17 cellular contexts compared by ENCODE assay signal in the genomic region with DNA sequence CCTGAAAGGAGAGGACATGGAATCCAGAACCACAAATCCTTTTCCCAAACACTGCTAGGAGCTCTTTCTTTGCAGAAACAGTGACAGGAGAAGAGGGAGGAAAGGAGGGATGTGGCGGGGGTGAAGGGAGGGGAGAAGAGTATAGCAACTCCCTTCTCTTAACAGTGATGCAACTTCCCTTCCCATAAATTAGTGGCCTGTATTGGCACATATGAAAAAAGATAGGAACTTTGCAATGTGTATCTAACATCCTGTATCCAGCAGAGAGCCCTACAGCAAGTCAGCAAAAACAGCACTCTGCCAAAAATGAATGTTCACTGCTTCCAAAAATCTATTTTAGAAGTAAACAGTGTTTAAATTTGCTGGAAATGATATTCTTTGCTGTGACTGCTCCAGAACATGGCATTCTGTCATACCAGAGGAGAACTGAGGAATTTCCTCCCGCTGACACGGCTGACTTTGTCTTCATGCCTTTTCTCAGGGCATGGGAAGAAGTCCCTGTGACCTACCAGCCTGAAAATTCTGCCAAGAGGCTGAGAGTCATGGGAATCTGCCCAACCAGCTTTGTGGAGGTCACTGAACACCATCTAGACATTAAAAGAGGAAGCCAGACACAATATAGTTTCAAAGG.
DNase-seq lines count a peak whose midpoint lies in the region; TF ChIP-seq lines count a peak whose summit lies in the region.
"Had no signal": no experiment of that assay in that cellular context is flagged by ENCODE, and none has a peak within 500 bp of the region (broad histone marks: within the 10 kb centered on the region; RNA-seq: fewer than 3 reads in every experiment).

No MANE protein-coding gene starts in this region.

- H3K4me3 Mint-ChIP-seq in nephron: no peak overlapping the region
- H3K4me3 Mint-ChIP-seq: activated CD8-positive, alpha-beta T cell treated with anti-CD3 and anti-CD28 coated beads for 36 hours; central memory CD8-positive, alpha-beta T cell; H9; stimulated activated memory B cell treated with anti-CD40 and anti-IgM and Interleukin-4, amounts not matched to agents 10 μg/mL and 1 μg/mL and 100 μg/mL, for 72 hours had no signal

- H3K9me3 Mint-ChIP-seq in nephron: peaks cover 3% of the 10 kb centered on the region
- H3K9me3 Mint-ChIP-seq: activated CD8-positive, alpha-beta T cell treated with anti-CD3 and anti-CD28 coated beads for 36 hours; central memory CD8-positive, alpha-beta T cell; H9 had no signal

- peaks cover 11% of the 10 kb centered on the region for H3K27me3 Mint-ChIP-seq in nephron (ENCODE audit: low read depth)

- no peak for TF ChIP-seq CTCF in coronary artery (IDR thresholded peaks at IDR 0.05)
- no peak for TF ChIP-seq CTCF in nephron (IDR thresholded peaks at IDR 0.05; ENCODE audit: unreplicated experiment in 3 of 3)

- DNase-seq in Ammon's horn (ENCODE audit: low spot score): peak; percentile 24
- DNase-seq in NCI-H226: peak; percentile 11
- no peak for DNase-seq in coronary artery (ENCODE audit: low spot score)
- no peak for DNase-seq in A172 (ENCODE audit: low spot score)
- DNase-seq in SK-N-DZ (ENCODE audit: low spot score): no peak
- DNase-seq in NCI-H2081 (lab: John Stamatoyannopoulos, UW): no peak
- no peak for DNase-seq in posterior vena cava (ENCODE audit: low spot score)
- DNase-seq: activated CD8-positive, alpha-beta T cell treated with anti-CD3 and anti-CD28 coated beads for 36 hours; foreskin fibroblast; GDM1; H9; MM.1S; NK-92 treated with Interleukin-12 subunit alpha and Interleukin-12 subunit beta, amount 100 ng/mL, for 24 hours; small intestine had no signal

- peaks cover 14% of the 10 kb centered on the region for H3K4me1 Mint-ChIP-seq in nephron
- H3K4me1 Mint-ChIP-seq: central memory CD8-positive, alpha-beta T cell; stimulated activated memory B cell treated with anti-CD40 and anti-IgM and Interleukin-4, amounts not matched to agents 10 μg/mL and 1 μg/mL and 100 μg/mL, for 72 hours had no signal

- peak overlapping the region in 2 of 3 experiments; percentile 52 to 75 for H3K27ac Mint-ChIP-seq in nephron
- H3K27ac Mint-ChIP-seq: activated CD8-positive, alpha-beta T cell treated with anti-CD3 and anti-CD28 coated beads for 36 hours; H9; stimulated activated memory B cell treated with anti-CD40 and anti-IgM and Interleukin-4, amounts not matched to agents 10 μg/mL and 1 μg/mL and 100 μg/mL, for 72 hours had no signal

- no peaks in the 10 kb centered on the region for H3K36me3 Mint-ChIP-seq in nephron (ENCODE audit: low read depth)
- H3K36me3 Mint-ChIP-seq: stimulated activated memory B cell treated with anti-CD40 and anti-IgM and Interleukin-4, amounts not matched to agents 10 μg/mL and 1 μg/mL and 100 μg/mL, for 72 hours had no signal

- intact Hi-C loops in posterior vena cava (cut with DNase I): no loop called here

- H3K27ac ChIP-seq in coronary artery: peak overlapping the region; percentile 28 to 61

- H3K4me3 ChIP-seq in coronary artery: no peak overlapping the region

Comparison
In these comparisons a context has a peak if more than half of its experiments do, and no peak if none do; other contexts are left out.
1. DNase-seq: peak in Ammon's horn (single experiment) and NCI-H226 (single experiment); none in coronary artery (single experiment), A172 (single experiment), SK-N-DZ (single experiment), NCI-H2081 (0 of 2) and posterior vena cava (single experiment).